In the genomic region with DNA sequence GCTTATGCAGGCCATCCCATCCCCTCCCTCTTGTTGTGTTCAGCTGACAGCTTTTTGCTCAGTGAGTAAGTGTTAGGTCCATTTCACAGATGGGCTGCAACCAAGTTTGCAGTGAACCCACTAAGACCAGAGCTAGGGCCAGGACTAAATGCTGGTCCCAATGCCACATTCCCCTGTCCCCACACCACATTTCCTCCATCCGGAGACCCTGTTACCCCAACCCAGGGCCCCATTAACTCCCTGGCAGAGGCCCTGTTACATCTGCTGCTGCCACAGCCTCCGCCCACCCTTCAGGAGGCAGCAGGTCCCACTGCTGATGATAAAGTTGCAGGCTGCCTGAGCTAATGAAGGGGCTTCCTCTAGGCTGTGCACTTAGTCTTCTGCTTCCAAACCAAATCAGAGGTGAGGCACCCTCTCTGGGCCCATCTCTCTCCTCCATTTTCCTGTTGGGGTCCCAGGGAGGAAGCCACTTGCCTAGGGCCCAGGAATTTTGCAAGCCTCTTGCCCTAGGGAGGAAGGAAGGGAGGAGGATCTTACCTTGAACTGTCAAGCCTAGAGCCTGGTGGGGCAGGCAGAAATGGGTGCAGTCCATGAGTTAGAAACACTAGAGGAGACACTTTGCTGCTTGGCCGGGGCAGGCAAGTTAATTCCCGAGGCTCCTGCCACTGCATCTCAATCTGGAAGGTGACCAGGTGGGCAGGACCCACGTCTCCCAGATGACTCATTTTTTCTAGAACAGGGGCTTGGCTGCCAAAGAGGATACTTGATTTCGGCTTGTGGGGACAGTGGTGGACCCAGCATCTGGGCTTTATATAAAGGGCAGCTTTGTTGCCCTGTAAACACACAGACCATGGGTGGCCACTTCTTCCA, we compare ENCODE assay signal across 10 cellular contexts. TPM values are rescaled to one million over a fixed set of nuclear protein-coding genes. Genes with fewer than 3 reads are reported as not detected.
DNase-seq lines count a peak whose midpoint lies in the region; ATAC-seq and TF ChIP-seq lines count a peak whose summit lies in the region.
"Had no signal": no experiment of that assay in that cellular context is flagged by ENCODE, and none has a peak within 500 bp of the region (broad histone marks: within the 10 kb centered on the region; RNA-seq: fewer than 3 reads in every experiment).

No MANE protein-coding gene starts in this region.

- H3K36me3 Mint-ChIP-seq in activated B cell treated with CpG ODN at 0.5 μM for 24 hours (ENCODE audit: low read depth), result peaks cover 22% of the 10 kb centered on the region
- peaks cover 12% of the 10 kb centered on the region for H3K36me3 Mint-ChIP-seq in stimulated activated memory B cell treated with anti-CD40 and anti-IgM and Interleukin-4, amounts not matched to agents 10 μg/mL and 1 μg/mL and 100 μg/mL, for 72 hours

- no peak for TF ChIP-seq POLR2A in gastroesophageal sphincter (IDR thresholded peaks at IDR 0.05)

- no peaks in the 10 kb centered on the region for H3K27me3 ChIP-seq in gastroesophageal sphincter

- H3K4me1 Mint-ChIP-seq in activated B cell treated with CpG ODN at 0.5 μM for 24 hours, result peaks cover 39% of the 10 kb centered on the region
- peaks cover 50% of the 10 kb centered on the region for H3K4me1 Mint-ChIP-seq in stimulated activated memory B cell treated with anti-CD40 and anti-IgM and Interleukin-4, amounts not matched to agents 10 μg/mL and 1 μg/mL and 100 μg/mL, for 72 hours

- CTCF ChIA-PET in activated B cell treated with CpG ODN at 0.5 μM for 24 hours (lab: Charles Lee), result interaction anchor here (1.6 kb wide), 1 partner anchor 111 kb away, joined by 4 read pairs; a partner anchor contains a TSS

- DNase-seq in NCI-H2171 treated with DMSO at 0.1 percent for 48 hours (lab: John Stamatoyannopoulos, UW), result peak; percentile 3
- DNase-seq in NCI-H2171 (lab: John Stamatoyannopoulos, UW), result no peak
- DNase-seq in activated B cell treated with CpG ODN at 0.5 μM for 24 hours, result peak; percentile 14
- no peak for DNase-seq in RKO (ENCODE audit: low spot score)
- DNase-seq in NCI-H2107 (lab: John Stamatoyannopoulos, UW), result no peak
- DNase-seq: NCI-H446 had no signal

- H3K4me3 ChIP-seq in gastroesophageal sphincter, result no peak overlapping the region

- H3K27me3 Mint-ChIP-seq in activated B cell treated with CpG ODN at 0.5 μM for 24 hours, result no peaks in the 10 kb centered on the region
- H3K27me3 Mint-ChIP-seq in stimulated activated memory B cell treated with anti-CD40 and anti-IgM and Interleukin-4, amounts not matched to agents 10 μg/mL and 1 μg/mL and 100 μg/mL, for 72 hours, result no peaks in the 10 kb centered on the region

- peaks cover 0 to 39% (median 33%) of the 10 kb centered on the region in 3 donors for H3K4me1 ChIP-seq in gastroesophageal sphincter

- intact Hi-C loops in activated B cell treated with CpG ODN at 0.5 μM for 24 hours (cut with micrococcal nuclease), result loop anchor here (5.0 kb wide), 1 partner anchor 198 kb away; no protein-coding TSS in a partner anchor

- H3K9me3 ChIP-seq in gastroesophageal sphincter, result no peaks in the 10 kb centered on the region

- peak overlapping the region; percentile 74 for H3K27ac Mint-ChIP-seq in activated B cell treated with CpG ODN at 0.5 μM for 24 hours
- H3K27ac Mint-ChIP-seq in stimulated activated memory B cell treated with anti-CD40 and anti-IgM and Interleukin-4, amounts not matched to agents 10 μg/mL and 1 μg/mL and 100 μg/mL, for 72 hours, result peak overlapping the region; percentile 98

- TF ChIP-seq EP300 in gastroesophageal sphincter (IDR thresholded peaks at IDR 0.05), result no peak

- no peak for TF ChIP-seq CTCF in activated B cell treated with CpG ODN at 0.5 μM for 24 hours (IDR thresholded peaks at IDR 0.05)
- no peak for TF ChIP-seq CTCF in gastroesophageal sphincter (IDR thresholded peaks at IDR 0.05)

- H3K36me3 ChIP-seq in gastroesophageal sphincter, result peaks cover 0 to 5% of the 10 kb centered on the region in 2 donors

- H3K9me3 Mint-ChIP-seq in activated B cell treated with CpG ODN at 0.5 μM for 24 hours, result no peaks in the 10 kb centered on the region
- H3K9me3 Mint-ChIP-seq in stimulated activated memory B cell treated with anti-CD40 and anti-IgM and Interleukin-4, amounts not matched to agents 10 μg/mL and 1 μg/mL and 100 μg/mL, for 72 hours, result no peaks in the 10 kb centered on the region

- ATAC-seq in activated B cell treated with CpG ODN at 0.5 μM for 24 hours (ENCODE audit: low read depth), result no peak
- no peak for ATAC-seq in gastroesophageal sphincter
- no peak for ATAC-seq in stimulated activated memory B cell treated with anti-CD40 and anti-IgM and Interleukin-4, amounts not matched to agents 10 μg/mL and 1 μg/mL and 100 μg/mL, for 72 hours
- ATAC-seq in GM19455 (IDR thresholded peaks at IDR 0.05; ENCODE audit: unreplicated experiment), result no peak

- H3K4me3 Mint-ChIP-seq in activated B cell treated with CpG ODN at 0.5 μM for 24 hours, result peak overlapping the region; percentile 71
- no peak overlapping the region for H3K4me3 Mint-ChIP-seq in stimulated activated memory B cell treated with anti-CD40 and anti-IgM and Interleukin-4, amounts not matched to agents 10 μg/mL and 1 μg/mL and 100 μg/mL, for 72 hours

- POLR2A ChIA-PET in activated B cell treated with CpG ODN at 0.5 μM for 24 hours (lab: Charles Lee), result interaction anchor here (0.5 to 3.5 kb wide), 14 partner anchors 9 to 124 kb away, joined by 3 to 17 read pairs (median 7); a partner anchor contains a TSS

- WGBS in gastroesophageal sphincter (ENCODE audit: low coverage in 1 of 2), 2 donors, result 0 to 44% methylated on average over 1 to 6 of the region's 6 CpGs

- H3K27ac ChIP-seq in gastroesophageal sphincter, result peak overlapping the region in 3 of 4 donors; percentile 7 to 96 (median 93)

RNA-seq across cellular contexts. Expression of a gene that starts 3.4 kb away (rescaled TPM):
- total RNA-seq in activated B cell treated with CpG ODN at 0.5 μM for 24 hours (233 and 236 TPM in 2 replicates), gastroesophageal sphincter (100 to 1,000 TPM in 1 of 4 donors, 10 to 100 TPM in 3; 75.1 to 137 (median 93.0) TPM)

RNA-seq across cellular contexts. Expression of a gene that starts 16.6 kb away (rescaled TPM):
- total RNA-seq in activated B cell treated with CpG ODN at 0.5 μM for 24 hours (16.4 and 18.0 TPM in 2 replicates), gastroesophageal sphincter (1 to 10 TPM; 3.3 to 6.6 (median 5.2) TPM)

RNA-seq across cellular contexts. Expression of a gene that starts 17.0 kb away (rescaled TPM):
- 1.3 and 2.2 TPM in 2 replicates for total RNA-seq in activated B cell treated with CpG ODN at 0.5 μM for 24 hours
- not detected for total RNA-seq in gastroesophageal sphincter
- total RNA-seq: myocyte had no signal

RNA-seq across cellular contexts. Expression of a gene that starts 26.6 kb away (rescaled TPM):
- total RNA-seq in activated B cell treated with CpG ODN at 0.5 μM for 24 hours (0.22 and 0.31 TPM in 2 replicates), gastroesophageal sphincter (under 1 TPM in 1 of 4 donors, not detected in 3; 0.40 TPM)
- total RNA-seq: myocyte had no signal

RNA-seq across cellular contexts. Expression of a gene that starts 36.8 kb away (rescaled TPM):
- total RNA-seq in activated B cell treated with CpG ODN at 0.5 μM for 24 hours, result not detected in 2 replicates
- not detected for total RNA-seq in gastroesophageal sphincter
- total RNA-seq: myocyte had no signal

Comparison
In these comparisons a context has a peak if more than half of its experiments do, and no peak if none do; other contexts are left out.
1. DNase-seq: peak in NCI-H2171 treated with DMSO at 0.1 percent for 48 hours (single experiment) and activated B cell treated with CpG ODN at 0.5 μM for 24 hours (single experiment); none in NCI-H2171 (single experiment), RKO (single experiment) and NCI-H2107 (single experiment).